Comparison of ENCODE assay signal across 8 cellular contexts in the genomic region with DNA sequence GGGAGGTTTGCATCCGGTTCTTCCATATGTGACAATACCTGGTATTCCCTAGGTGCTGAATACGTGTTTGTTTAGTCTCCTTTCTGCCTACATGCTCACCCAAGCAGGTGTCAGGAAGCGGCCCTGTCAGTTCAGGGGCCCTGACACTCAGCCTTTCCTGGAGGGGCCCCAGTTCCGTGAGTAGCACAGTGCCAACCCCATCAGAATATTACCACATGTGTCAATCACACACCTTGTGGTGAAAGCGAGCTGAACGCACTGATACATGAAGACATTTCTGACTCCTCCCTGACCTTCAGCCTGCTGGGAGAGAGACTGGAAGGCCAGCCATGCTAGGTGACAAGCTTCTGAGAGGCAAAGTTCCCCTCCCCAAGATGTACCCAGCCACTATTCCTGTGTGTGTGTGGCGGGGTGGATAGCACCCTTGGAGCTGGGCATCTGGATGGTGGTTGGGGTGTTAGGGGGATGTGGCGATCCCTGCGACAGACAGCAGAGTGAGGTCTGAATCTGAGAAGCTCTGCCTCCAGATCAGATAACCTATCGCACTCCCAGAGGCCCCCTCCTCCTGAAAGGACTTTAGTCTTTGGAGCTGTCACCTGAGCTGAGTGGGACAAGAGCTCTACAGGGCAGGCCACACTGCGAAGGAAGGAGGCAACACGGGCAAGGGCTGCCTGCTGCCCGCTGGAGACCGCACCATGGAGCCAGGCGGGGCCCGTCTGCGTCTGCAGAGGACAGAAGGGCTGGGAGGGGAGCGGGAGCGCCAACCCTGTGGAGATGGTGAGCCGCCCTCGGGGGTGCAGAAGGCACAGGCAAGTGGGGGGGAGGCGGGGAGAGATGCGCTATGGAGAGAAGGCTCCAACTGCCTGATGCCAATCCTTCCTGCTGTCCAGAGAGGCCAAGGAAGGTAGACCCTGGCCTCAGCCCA. TPM values are rescaled to one million over a fixed set of nuclear protein-coding genes. Genes with fewer than 3 reads are reported as not detected.
A peak's percentile ranks its signal among the peaks of the same experiment; 100 is the strongest.
DNase-seq lines count a peak whose midpoint lies in the region; ATAC-seq and TF ChIP-seq lines count a peak whose summit lies in the region.

A gene with protein sequence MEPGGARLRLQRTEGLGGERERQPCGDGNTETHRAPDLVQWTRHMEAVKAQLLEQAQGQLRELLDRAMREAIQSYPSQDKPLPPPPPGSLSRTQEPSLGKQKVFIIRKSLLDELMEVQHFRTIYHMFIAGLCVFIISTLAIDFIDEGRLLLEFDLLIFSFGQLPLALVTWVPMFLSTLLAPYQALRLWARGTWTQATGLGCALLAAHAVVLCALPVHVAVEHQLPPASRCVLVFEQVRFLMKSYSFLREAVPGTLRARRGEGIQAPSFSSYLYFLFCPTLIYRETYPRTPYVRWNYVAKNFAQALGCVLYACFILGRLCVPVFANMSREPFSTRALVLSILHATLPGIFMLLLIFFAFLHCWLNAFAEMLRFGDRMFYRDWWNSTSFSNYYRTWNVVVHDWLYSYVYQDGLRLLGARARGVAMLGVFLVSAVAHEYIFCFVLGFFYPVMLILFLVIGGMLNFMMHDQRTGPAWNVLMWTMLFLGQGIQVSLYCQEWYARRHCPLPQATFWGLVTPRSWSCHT (plus strand): TSS at position 604 of the 925 bp plus-strand sequence. CDS start 92 bp downstream, at position 696.

- H2AFZ ChIP-seq in mammary epithelial cell (ENCODE audit: low read depth, low read length), result no peak within 1 kb of the TSS

- no peaks in the 10 kb centered on the region for H4K20me1 ChIP-seq in mammary epithelial cell (ENCODE audit: insufficient read depth, low read length)

- no TSS peak for BruUV-seq in mammary epithelial cell (replicated peaks; lab: Mats Ljungman, UMichigan)

- intact Hi-C loops in mammary epithelial cell (cut with micrococcal nuclease), result no loop called here

- H3K9ac ChIP-seq in mammary epithelial cell (ENCODE audit: insufficient read depth, low read length), result no peak within 1 kb of the TSS

- POLR2A ChIA-PET in GM10248 (lab: Yijun Ruan, JAX), result interaction anchor here (0.9 kb wide), 1 partner anchor 24 kb away, joined by 5 read pairs; a partner anchor contains a TSS

- WGBS in mesodermal cell (ENCODE audit: insufficient coverage in 2 of 2), 2 experiments, result 86 to 87% methylated on average over 9 to 20 of the region's 23 CpGs
- 83% methylated on average over 16 of the region's 23 CpGs for WGBS in mammary epithelial cell (ENCODE audit: low coverage, missing lambda C conversion rate)

- CTCF ChIA-PET in mammary epithelial cell (lab: Charles Lee; ENCODE audit: low non-redundant PET) (interaction anchor here (1.0 kb wide), 1 partner anchor 8 kb away, joined by 3 read pairs; no protein-coding TSS in a partner anchor), GM10248 (lab: Yijun Ruan, JAX) (interaction anchor here (0.8 to 17.2 kb wide), 8 partner anchors 10 to 55 kb away, joined by 3 to 294 read pairs (median 4); a partner anchor contains a TSS)

- H3K4me1 ChIP-seq in mesodermal cell (ENCODE audit: control insufficient read depth, insufficient read depth, low read length, poor library complexity, severe bottlenecking) (peaks cover 26% of the 10 kb centered on the region), mammary epithelial cell (ENCODE audit: insufficient read depth, low read length) (peaks cover 11% of the 10 kb centered on the region)

- TF ChIP-seq CTCF in GM12864 (IDR thresholded peaks at IDR 0.05; ENCODE audit: low read depth, low read length, missing control alignments) (no peak), mammary epithelial cell (conservative IDR thresholded peaks at IDR 0.05 in 1 of 2, IDR thresholded peaks at IDR 0.05 in 1 of 2; ENCODE audit: extremely low read depth in 1 of 2, insufficient read depth in 1 of 2, low read depth in 1 of 2, low read length in 2 of 2) (no peak), GM10248 (IDR thresholded peaks at IDR 0.05; ENCODE audit: control extremely low read depth, extremely low read depth, low read depth, missing control alignments) (no peak)

- H3K9me3 ChIP-seq in mesodermal cell (ENCODE audit: control insufficient read depth, low read length) (no peaks in the 10 kb centered on the region), mammary epithelial cell (replicated peaks; ENCODE audit: insufficient read depth, low read length) (no peaks in the 10 kb centered on the region)

- DNase-seq in GM12864 (ENCODE audit: low read depth) (peak; percentile 44), mammary epithelial cell (no peak), SHP77 treated with DMSO at 0.1 percent for 48 hours (lab: John Stamatoyannopoulos, UW) (no peak), NCI-H748 (lab: John Stamatoyannopoulos, UW; ENCODE audit: unreplicated experiment) (no peak), GM10248 (ENCODE audit: extremely low spot score) (no peak)
- DNase-seq in activated CD8-positive, alpha-beta memory T cell treated with anti-CD3 and anti-CD28 coated beads, Interleukin-2, amount 50 U/mL, for 1 hour (ENCODE audit: extremely low read depth), result peak; percentile 37

- no peak within 1 kb of the TSS for H3K4me2 ChIP-seq in mammary epithelial cell (ENCODE audit: insufficient read depth, low read depth, low read length)

- dilution Hi-C loops in mammary epithelial cell (cut with HindIII; ENCODE audit: low sequenced_read_pairs), result loop anchor here (5.0 kb wide), 2 partner anchors 36 to 89 kb away; no protein-coding TSS in a partner anchor

- H3K36me3 ChIP-seq in mesodermal cell (ENCODE audit: control insufficient read depth, insufficient read depth, low read length) (no peaks in the 10 kb centered on the region), mammary epithelial cell (ENCODE audit: insufficient read depth, low read length) (peaks cover 9% of the 10 kb centered on the region)

- no peaks in the 10 kb centered on the region for H3K79me2 ChIP-seq in mammary epithelial cell (ENCODE audit: insufficient read depth, low read length)

- ATAC-seq in HG03135 (IDR thresholded peaks at IDR 0.05; ENCODE audit: unreplicated experiment), result peak; percentile 57

- H3K27ac ChIP-seq in mesodermal cell (ENCODE audit: low read depth, low read length, severe bottlenecking) (peak within 1 kb of the TSS; percentile 66), mammary epithelial cell (ENCODE audit: insufficient read depth, low read depth, low read length) (no peak within 1 kb of the TSS)

- H3K27me3 ChIP-seq in mammary epithelial cell (ENCODE audit: insufficient read depth, low read length), result no peaks in the 10 kb centered on the region

- in situ Hi-C loops in mammary epithelial cell (cut with MboI; ENCODE audit: low sequenced_read_pairs in 2 of 2), result loop anchor here (5.0 kb wide), 1 partner anchor 36 kb away; no protein-coding TSS in a partner anchor

- no peak within 1 kb of the TSS for H3K4me3 ChIP-seq in GM12864 (ENCODE audit: low read depth, low read length)
- H3K4me3 ChIP-seq in mesodermal cell (ENCODE audit: extremely low read depth, insufficient read depth, low read length, poor library complexity, severe bottlenecking), result no peak within 1 kb of the TSS
- H3K4me3 ChIP-seq in mammary epithelial cell (replicated peaks in 1 of 3; ENCODE audit: insufficient read depth in 1 of 3, low read depth in 2 of 3, low read length in 3 of 3), result no peak within 1 kb of the TSS

RNA-seq across cellular contexts. Expression of the gene that starts here (rescaled TPM):
- polyA plus RNA-seq in mesodermal cell (2013, experiment 1 of 2), result not detected
- polyA plus RNA-seq in mesodermal cell (2013, experiment 2 of 2), result not detected
- under 1 TPM in 1 of 2 donors, not detected in 1; 0.16 TPM for total RNA-seq in mammary epithelial cell
- polyA plus RNA-seq in mammary epithelial cell, result 0.29 TPM
- polyA minus RNA-seq in mammary epithelial cell, result not detected

Comparison
In these comparisons a context has a peak if more than half of its experiments do, and no peak if none do; other contexts are left out.
1. DNase-seq: peak in GM12864 (single experiment) and activated CD8-positive, alpha-beta memory T cell treated with anti-CD3 and anti-CD28 coated beads, Interleukin-2, amount 50 U/mL, for 1 hour (single experiment); none in mammary epithelial cell (single experiment), SHP77 treated with DMSO at 0.1 percent for 48 hours (single experiment), NCI-H748 (single experiment) and GM10248 (single experiment).